27 cellular contexts compared by ENCODE assay signal in the genomic region with DNA sequence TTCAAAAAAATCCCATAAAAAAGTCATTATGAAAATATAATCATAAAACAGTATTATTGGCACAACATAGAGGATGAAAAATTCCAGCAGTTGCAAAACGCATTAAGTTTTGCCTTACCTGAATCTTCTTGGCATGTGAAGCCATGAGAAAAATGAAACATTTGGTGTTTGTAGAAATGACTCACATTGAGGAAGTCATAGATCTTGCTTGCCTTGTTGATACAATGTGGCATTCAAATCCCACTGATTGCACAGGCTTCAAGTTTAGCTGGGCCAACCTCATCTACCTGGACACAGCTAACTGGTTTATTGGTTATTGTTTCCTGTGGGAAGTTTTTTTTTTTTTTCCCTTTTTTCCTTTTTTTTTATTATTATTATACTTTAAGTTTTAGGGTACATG.
DNase-seq lines count a peak whose midpoint lies in the region; ATAC-seq, FAIRE-seq and TF ChIP-seq lines count a peak whose summit lies in the region.
"Had no signal": no experiment of that assay in that cellular context is flagged by ENCODE, and none has a peak within 500 bp of the region (broad histone marks: within the 10 kb centered on the region; RNA-seq: fewer than 3 reads in every experiment).

No MANE protein-coding gene starts in this region.

- H3K36me3 Mint-ChIP-seq in MCF 10A (ENCODE audit: insufficient read depth, unreplicated experiment), result no peaks in the 10 kb centered on the region
- peaks cover 0 to 14% (median 0%) of the 10 kb centered on the region in 3 donors for H3K36me3 Mint-ChIP-seq in naive thymus-derived CD8-positive, alpha-beta T cell

- H3K4me1 Mint-ChIP-seq in MCF 10A (ENCODE audit: insufficient read depth, unreplicated experiment), result no peaks in the 10 kb centered on the region
- H3K4me1 Mint-ChIP-seq in naive thymus-derived CD8-positive, alpha-beta T cell, result no peaks in the 10 kb centered on the region
- H3K4me1 Mint-ChIP-seq: CD4-positive, alpha-beta memory T cell had no signal

- intact Hi-C loops in MCF 10A (cut with micrococcal nuclease), result no loop called here
- intact Hi-C loops in breast epithelium (cut with DNase I; ENCODE audit: low total_unique reads), result no loop called here
- intact Hi-C loops in PC-3 (cut with micrococcal nuclease), result no loop called here

- peak; percentile 47 for DNase-seq in MCF 10A (ENCODE audit: unreplicated experiment)
- no peak for DNase-seq in breast epithelium (ENCODE audit: low spot score in 2 of 2)
- peak; percentile 51 for DNase-seq in PC-3
- DNase-seq in epithelial cell of prostate (ENCODE audit: low read depth, low spot score), result peak; percentile 24
- DNase-seq in urothelium cell line (ENCODE audit: low spot score), result peak; percentile 13
- DNase-seq in activated CD4-positive, alpha-beta T cell treated with anti-CD3 and anti-CD28 coated beads for 1 hour, result no peak
- no peak for DNase-seq in NCI-H2171 treated with DMSO at 0.1 percent for 48 hours (lab: John Stamatoyannopoulos, UW)
- no peak for DNase-seq in naive thymus-derived CD8-positive, alpha-beta T cell
- DNase-seq: C1 segment of cervical spinal cord; CD4-positive, alpha-beta memory T cell; COR-L47; DMS79; EL; GDM1; GOT3; IMR-90; KG1; NCI-H1048; NCI-H187 treated with DMSO at 0.1 percent for 48 hours; NCI-H2107; NCI-H2227 treated with DMSO at 0.1 percent for 48 hours; NCI-H510A treated with DMSO at 0.1 percent for 48 hours; Peyer's patch; SIG-M5 had no signal

- no peak for ATAC-seq in PC-3
- no peak for ATAC-seq in naive thymus-derived CD8-positive, alpha-beta T cell
- ATAC-seq: GM12878, HCT116 had no signal

- H3K27me3 ChIP-seq in breast epithelium (no peaks in the 10 kb centered on the region), PC-3 (ENCODE audit: low read length) (no peaks in the 10 kb centered on the region)
- H3K27me3 ChIP-seq: Peyer's patch had no signal

- CTCF ChIA-PET in MCF 10A (lab: Yijun Ruan, JAX), result no interaction called here
- CTCF ChIA-PET in PC-3 (lab: Charles Lee), result no interaction called here

- no peak for TF ChIP-seq POLR2A in breast epithelium (IDR thresholded peaks at IDR 0.05)

- H3K4me3 ChIP-seq in breast epithelium (no peak overlapping the region), PC-3 (ENCODE audit: low read length) (no peak overlapping the region)
- H3K4me3 ChIP-seq: GM12878, Peyer's patch, SK-N-MC had no signal

- POLR2A ChIA-PET in MCF 10A (lab: Yijun Ruan, JAX), result no interaction called here
- POLR2A ChIA-PET in PC-3 (lab: Charles Lee; ENCODE audit: unreplicated experiment), result no interaction called here
- POLR2A ChIA-PET in naive thymus-derived CD8-positive, alpha-beta T cell (lab: Charles Lee), result no interaction called here

- H3K4me1 ChIP-seq in breast epithelium (no peaks in the 10 kb centered on the region), PC-3 (ENCODE audit: insufficient read depth, low read length) (no peaks in the 10 kb centered on the region)
- H3K4me1 ChIP-seq: Peyer's patch had no signal

- H2AFZ ChIP-seq in PC-3 (ENCODE audit: low read length), result no peak overlapping the region

- TF ChIP-seq CTCF in MCF 10A (IDR thresholded peaks at IDR 0.05; ENCODE audit: unreplicated experiment) (no peak), breast epithelium (IDR thresholded peaks at IDR 0.05) (no peak), PC-3 (conservative IDR thresholded peaks at IDR 0.05; ENCODE audit: low read depth, low read length) (no peak)

- no peak overlapping the region for H3K27ac Mint-ChIP-seq in MCF 10A (ENCODE audit: low read depth, unreplicated experiment)
- H3K27ac Mint-ChIP-seq in naive thymus-derived CD8-positive, alpha-beta T cell, result no peak overlapping the region
- H3K27ac Mint-ChIP-seq: CD4-positive, alpha-beta memory T cell had no signal

- BruUV-seq in MCF 10A (replicated peaks; lab: Mats Ljungman, UMichigan), result no TSS peak
- no TSS peak for BruUV-seq in PC-3 (replicated peaks; lab: Mats Ljungman, UMichigan)

- no peaks in the 10 kb centered on the region for H3K36me3 ChIP-seq in breast epithelium
- no peaks in the 10 kb centered on the region for H3K36me3 ChIP-seq in PC-3 (ENCODE audit: low read depth, low read length)
- H3K36me3 ChIP-seq: Peyer's patch had no signal

- no peak overlapping the region for H3K9ac ChIP-seq in PC-3 (ENCODE audit: low read length)

- no peaks in the 10 kb centered on the region for H3K79me2 ChIP-seq in PC-3 (ENCODE audit: low read length)

- H3K9me2 ChIP-seq in PC-3 (replicated peaks; ENCODE audit: low read length), result no peaks in the 10 kb centered on the region

- H3K27ac ChIP-seq in breast epithelium (no peak overlapping the region), PC-3 (ENCODE audit: low read length) (no peak overlapping the region), epithelial cell of prostate (no peak overlapping the region)
- H3K27ac ChIP-seq: Peyer's patch, SK-N-MC had no signal

- no peaks in the 10 kb centered on the region for H3K27me3 Mint-ChIP-seq in MCF 10A (ENCODE audit: insufficient read depth, unreplicated experiment)
- peaks cover 0 to under 1% (median 0%) of the 10 kb centered on the region in 5 donors for H3K27me3 Mint-ChIP-seq in naive thymus-derived CD8-positive, alpha-beta T cell

- H3K9me3 Mint-ChIP-seq in MCF 10A (ENCODE audit: unreplicated experiment), result peaks cover 10% of the 10 kb centered on the region
- H3K9me3 Mint-ChIP-seq in naive thymus-derived CD8-positive, alpha-beta T cell, result peaks cover 0 to 19% (median 8%) of the 10 kb centered on the region in 9 donors

- H3K4me3 Mint-ChIP-seq in MCF 10A (ENCODE audit: unreplicated experiment), result no peak overlapping the region
- no peak overlapping the region for H3K4me3 Mint-ChIP-seq in naive thymus-derived CD8-positive, alpha-beta T cell
- H3K4me3 Mint-ChIP-seq: CD4-positive, alpha-beta memory T cell had no signal

- no peaks in the 10 kb centered on the region for H3F3A ChIP-seq in PC-3 (ENCODE audit: low read length, unreplicated experiment)

- no peak for FAIRE-seq in urothelium cell line (lab: Jason Lieb, UNC)
- FAIRE-seq: GM12878 had no signal

- H4K20me1 ChIP-seq in PC-3 (ENCODE audit: low read length), result no peaks in the 10 kb centered on the region

- H3K9me3 ChIP-seq in breast epithelium, result no peaks in the 10 kb centered on the region
- 0 out of 2 replicates have a peak, but pooled peaks cover 10% of the 10 kb centered on the region for H3K9me3 ChIP-seq in PC-3 (ENCODE audit: low read length)
- H3K9me3 ChIP-seq: Peyer's patch had no signal

- no peak overlapping the region for H3K4me2 ChIP-seq in PC-3 (ENCODE audit: low read length)

Comparison
In these comparisons a context has a peak if more than half of its experiments do, and no peak if none do; other contexts are left out.
1. DNase-seq: peak in MCF 10A (single experiment), PC-3 (single experiment), epithelial cell of prostate (single experiment) and urothelium cell line (single experiment); none in breast epithelium (0 of 2), activated CD4-positive, alpha-beta T cell treated with anti-CD3 and anti-CD28 coated beads for 1 hour (single experiment), NCI-H2171 treated with DMSO at 0.1 percent for 48 hours (single experiment) and naive thymus-derived CD8-positive, alpha-beta T cell (0 of 10).